In genomic region chr1:32702599-32703478, GRCh38 we compare ENCODE assay signal across 8 cellular contexts. TPM values are rescaled to one million over a fixed set of nuclear protein-coding genes. Genes with fewer than 3 reads are reported as not detected.
A peak's percentile ranks its signal among the peaks of the same experiment; 100 is the strongest.
DNase-seq lines count a peak whose midpoint lies in the region; ATAC-seq and TF ChIP-seq lines count a peak whose summit lies in the region.
"Had no signal": no experiment of that assay in that cellular context is flagged by ENCODE, and none has a peak within 500 bp of the region (broad histone marks: within the 10 kb centered on the region; RNA-seq: fewer than 3 reads in every experiment).

TSS of gene SYNC (minus strand) at chr1:32702770. CDS start at chr1:32702660, 110 bp downstream.

- DNase-seq in GM12864 (ENCODE audit: low read depth) (no peak), NCI-H69 (lab: John Stamatoyannopoulos, UW) (peak; percentile 39), iPS-NIHi7 (ENCODE audit: extremely low spot score) (peak; percentile 52), inferior parietal cortex (ENCODE audit: extremely low spot score) (no peak)
- DNase-seq in central memory CD8-positive, alpha-beta T cell (ENCODE audit: low spot score in 2 of 2): no peak

- H3K4me1 ChIP-seq in skeletal muscle tissue (ENCODE audit: control insufficient read depth in 3 of 3, insufficient read depth in 3 of 3, low read length in 3 of 3): peaks cover 37 to 58% (median 46%) of the 10 kb centered on the region in 3 donors

- peak; percentile 10 for ATAC-seq in central memory CD8-positive, alpha-beta T cell (replicated peaks; ENCODE audit: extremely low read depth, poor library complexity, severe bottlenecking)
- no peak for ATAC-seq in HG03097 (IDR thresholded peaks at IDR 0.05; ENCODE audit: low FRiP score, unreplicated experiment)

- H3K36me3 ChIP-seq in skeletal muscle tissue (ENCODE audit: control insufficient read depth in 3 of 3, insufficient read depth in 3 of 3, low read length in 3 of 3): no peaks in the 10 kb centered on the region

- H3K27ac ChIP-seq in skeletal muscle tissue (ENCODE audit: low read depth, low read length): peak within 1 kb of the TSS; percentile 95

- H3K9me3 Mint-ChIP-seq in central memory CD8-positive, alpha-beta T cell: no peaks in the 10 kb centered on the region

- H3K4me3 ChIP-seq in GM12864 (ENCODE audit: low read depth, low read length): peak within 1 kb of the TSS; percentile 30
- peak within 1 kb of the TSS; percentile 79 to 91 (median 87) for H3K4me3 ChIP-seq in skeletal muscle tissue (ENCODE audit: low read length in 3 of 3)

- H3K27me3 ChIP-seq in skeletal muscle tissue (ENCODE audit: control insufficient read depth in 3 of 3, insufficient read depth in 3 of 3, low read length in 3 of 3): no peaks in the 10 kb centered on the region

- H3K36me3 Mint-ChIP-seq in central memory CD8-positive, alpha-beta T cell (ENCODE audit: insufficient read depth): no peaks in the 10 kb centered on the region

- H3K27me3 Mint-ChIP-seq in central memory CD8-positive, alpha-beta T cell: peaks cover 46% of the 10 kb centered on the region

- H3K27ac Mint-ChIP-seq in central memory CD8-positive, alpha-beta T cell (ENCODE audit: low read depth): no peak within 1 kb of the TSS

- H3K4me1 Mint-ChIP-seq in central memory CD8-positive, alpha-beta T cell: peaks cover 8% of the 10 kb centered on the region

- peak within 1 kb of the TSS; percentile 65 for H3K4me3 Mint-ChIP-seq in central memory CD8-positive, alpha-beta T cell

- no peaks in the 10 kb centered on the region for H3K9me3 ChIP-seq in skeletal muscle tissue (ENCODE audit: control insufficient read depth in 3 of 3, low read length in 3 of 3)

- no peak for TF ChIP-seq CTCF in GM12864 (IDR thresholded peaks at IDR 0.05; ENCODE audit: low read depth, low read length, missing control alignments)

- peak within 1 kb of the TSS; percentile 87 to 95 (median 94) for H3K9ac ChIP-seq in skeletal muscle tissue (ENCODE audit: low read depth in 1 of 3, low read length in 3 of 3)

RNA-seq across cellular contexts. Expression of gene SYNC, which starts in this region (rescaled TPM):
- total RNA-seq in skeletal muscle tissue: 38.6 TPM
- total RNA-seq: activated CD8-positive, alpha-beta memory T cell treated with anti-CD3 and anti-CD28 coated beads for 36 hours had no signal

Comparison
In these comparisons a context has a peak if more than half of its experiments do, and no peak if none do; other contexts are left out.
1. DNase-seq: peak in NCI-H69 (single experiment) and iPS-NIHi7 (single experiment); none in GM12864 (single experiment), central memory CD8-positive, alpha-beta T cell (0 of 2) and inferior parietal cortex (single experiment).